In the genomic region with DNA sequence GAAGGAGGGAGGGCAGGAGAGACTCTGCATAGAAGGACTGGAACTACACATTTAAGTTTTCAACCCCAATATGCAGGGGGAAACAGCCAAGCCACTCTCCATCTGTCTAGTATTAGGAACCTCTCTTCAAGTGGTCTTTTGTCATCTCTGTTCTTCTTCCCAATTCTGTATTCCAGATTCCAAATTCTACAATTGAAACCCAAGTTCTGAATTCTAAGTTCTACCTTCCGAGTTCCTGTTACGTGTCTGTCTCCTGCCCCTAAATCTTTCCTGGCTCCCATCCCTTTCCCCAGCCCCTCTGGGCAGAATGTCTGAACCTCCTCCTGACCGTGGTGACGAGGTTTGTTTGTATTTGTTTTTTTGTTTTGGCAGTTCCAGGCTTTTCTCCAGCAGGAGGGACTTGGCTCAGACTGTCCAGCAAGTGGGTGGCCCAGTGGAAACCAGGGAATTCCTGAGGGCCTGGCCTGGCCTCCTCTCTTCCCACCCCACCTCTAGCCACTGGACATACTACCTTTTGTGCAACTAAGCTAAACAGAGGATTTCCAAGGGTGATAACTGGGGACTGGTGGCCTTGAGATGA, we compare ENCODE assay signal across 10 cellular contexts. TPM values are rescaled to one million over a fixed set of nuclear protein-coding genes. Genes with fewer than 3 reads are reported as not detected.
DNase-seq lines count a peak whose midpoint lies in the region; ATAC-seq and TF ChIP-seq lines count a peak whose summit lies in the region.
"Had no signal": no experiment of that assay in that cellular context is flagged by ENCODE, and none has a peak within 500 bp of the region (broad histone marks: within the 10 kb centered on the region; RNA-seq: fewer than 3 reads in every experiment).

No MANE protein-coding gene starts in this region.

- CTCF ChIA-PET in BJ (lab: Yijun Ruan, JAX), result interaction anchor here (2.0 kb wide), 1 partner anchor 10 kb away, joined by 18 read pairs; no protein-coding TSS in a partner anchor
- CTCF ChIA-PET in naive thymus-derived CD4-positive, alpha-beta T cell (lab: Charles Lee), result no interaction called here

- peaks cover 22% of the 10 kb centered on the region for H3K36me3 Mint-ChIP-seq in central memory CD8-positive, alpha-beta T cell (ENCODE audit: insufficient read depth)
- peaks cover 14 to 32% (median 19%) of the 10 kb centered on the region in 5 donors for H3K36me3 Mint-ChIP-seq in naive thymus-derived CD4-positive, alpha-beta T cell

- H3K4me3 Mint-ChIP-seq in central memory CD8-positive, alpha-beta T cell, result peak overlapping the region; percentile 6
- peak overlapping the region in 9 of 10 donors; percentile 25 to 95 (median 53) for H3K4me3 Mint-ChIP-seq in naive thymus-derived CD4-positive, alpha-beta T cell

- H3K9me3 Mint-ChIP-seq in central memory CD8-positive, alpha-beta T cell, result no peaks in the 10 kb centered on the region
- H3K9me3 Mint-ChIP-seq in naive thymus-derived CD4-positive, alpha-beta T cell, result no peaks in the 10 kb centered on the region

- ATAC-seq in central memory CD8-positive, alpha-beta T cell (replicated peaks; ENCODE audit: extremely low read depth, poor library complexity, severe bottlenecking), result no peak
- ATAC-seq in naive thymus-derived CD4-positive, alpha-beta T cell, result no peak
- ATAC-seq in HG03280 (IDR thresholded peaks at IDR 0.05; ENCODE audit: unreplicated experiment) (no peak), HG02870 (IDR thresholded peaks at IDR 0.05; ENCODE audit: unreplicated experiment) (no peak), HG03460 (IDR thresholded peaks at IDR 0.05; ENCODE audit: unreplicated experiment) (no peak)

- H3K9me3 ChIP-seq in Karpas-422 (ENCODE audit: low read length), result no peaks in the 10 kb centered on the region
- no peaks in the 10 kb centered on the region for H3K9me3 ChIP-seq in naive thymus-derived CD4-positive, alpha-beta T cell (ENCODE audit: control insufficient read depth in 2 of 3, low read length in 3 of 3)

- no peak overlapping the region for H2AFZ ChIP-seq in Karpas-422 (ENCODE audit: low read length)

- no peak overlapping the region for H3K27ac ChIP-seq in Karpas-422 (ENCODE audit: low read length)
- peak overlapping the region; percentile 84 for H3K27ac ChIP-seq in naive thymus-derived CD4-positive, alpha-beta T cell (ENCODE audit: low read depth, low read length)

- no peak overlapping the region for H3K27ac Mint-ChIP-seq in central memory CD8-positive, alpha-beta T cell (ENCODE audit: low read depth)
- H3K27ac Mint-ChIP-seq in naive thymus-derived CD4-positive, alpha-beta T cell, result peak overlapping the region; percentile 62 to 98 (median 94)

- peaks cover 19% of the 10 kb centered on the region for H3K4me1 Mint-ChIP-seq in central memory CD8-positive, alpha-beta T cell
- peaks cover under 1 to 25% (median 17%) of the 10 kb centered on the region in 7 donors for H3K4me1 Mint-ChIP-seq in naive thymus-derived CD4-positive, alpha-beta T cell

- POLR2A ChIA-PET in BJ (lab: Charles Lee), result no interaction called here
- POLR2A ChIA-PET in naive thymus-derived CD4-positive, alpha-beta T cell (lab: Charles Lee), result interaction anchor here (1.0 to 2.6 kb wide), 9 partner anchors 21 to 282 kb away, joined by 3 to 15 read pairs (median 7); partner anchors contain the start of genes ASCC2 and NIPSNAP1

- H3K36me3 ChIP-seq in BJ (ENCODE audit: control insufficient read depth, insufficient read depth, low read length) (peaks cover 17% of the 10 kb centered on the region), Karpas-422 (ENCODE audit: insufficient read depth, low read length) (peaks cover 7% of the 10 kb centered on the region; the same call in 1 of the 2 replicates)
- H3K36me3 ChIP-seq in naive thymus-derived CD4-positive, alpha-beta T cell (ENCODE audit: control insufficient read depth in 2 of 3, insufficient read depth in 3 of 3, low read length in 3 of 3), result peaks cover 4 to 51% (median 7%) of the 10 kb centered on the region in 3 experiments

- no peaks in the 10 kb centered on the region for H3K27me3 Mint-ChIP-seq in central memory CD8-positive, alpha-beta T cell
- H3K27me3 Mint-ChIP-seq in naive thymus-derived CD4-positive, alpha-beta T cell, result no peaks in the 10 kb centered on the region

- H3K9me2 ChIP-seq in Karpas-422 (replicated peaks; ENCODE audit: insufficient read depth, low read length), result no peaks in the 10 kb centered on the region

- DNase-seq in BJ (ENCODE audit: low read depth) (peak; percentile 2), Karpas-422 (no peak), NCI-H69 (lab: John Stamatoyannopoulos, UW) (no peak)
- DNase-seq in central memory CD8-positive, alpha-beta T cell (ENCODE audit: low spot score in 2 of 2), result no peak
- DNase-seq in naive thymus-derived CD4-positive, alpha-beta T cell, result no peak
- DNase-seq: DMS79 treated with DMSO at 0.1 percent for 48 hours, NCI-H446 had no signal

- no peaks in the 10 kb centered on the region for H3K27me3 ChIP-seq in BJ (ENCODE audit: control insufficient read depth, insufficient read depth, low read length)
- H3K27me3 ChIP-seq in Karpas-422 (ENCODE audit: low read length), result no peaks in the 10 kb centered on the region
- no peaks in the 10 kb centered on the region for H3K27me3 ChIP-seq in naive thymus-derived CD4-positive, alpha-beta T cell (ENCODE audit: control insufficient read depth in 2 of 2, insufficient read depth in 2 of 2, low read length in 2 of 2)

- peaks cover 11% of the 10 kb centered on the region for H3K4me1 ChIP-seq in Karpas-422 (ENCODE audit: low read length)
- peaks cover 4 to 7% of the 10 kb centered on the region in 2 donors for H3K4me1 ChIP-seq in naive thymus-derived CD4-positive, alpha-beta T cell (ENCODE audit: control insufficient read depth in 2 of 2, insufficient read depth in 2 of 2, low read length in 2 of 2)

- TF ChIP-seq CTCF in BJ (IDR thresholded peaks at IDR 0.05; ENCODE audit: insufficient read depth, low read depth, low read length), result no peak

- H3K4me3 ChIP-seq in BJ (ENCODE audit: low read depth, low read length), result no peak overlapping the region
- no peak overlapping the region for H3K4me3 ChIP-seq in Karpas-422 (ENCODE audit: low read length)
- no peak overlapping the region for H3K4me3 ChIP-seq in naive thymus-derived CD4-positive, alpha-beta T cell (ENCODE audit: low read length)

- H3K79me2 ChIP-seq in Karpas-422 (ENCODE audit: low read length), result peaks cover 23% of the 10 kb centered on the region

- 0 out of 2 replicates have a peak overlapping the region, but pooled peaks have one; percentile 84 for H3K9ac ChIP-seq in Karpas-422 (ENCODE audit: low read length)

- H4K20me1 ChIP-seq in Karpas-422 (ENCODE audit: insufficient read depth, low read depth, low read length), result no peaks in the 10 kb centered on the region

- intact Hi-C loops in naive thymus-derived CD4-positive, alpha-beta T cell (cut with micrococcal nuclease), result no loop called here

- H3K4me2 ChIP-seq in Karpas-422 (ENCODE audit: low read depth, low read length, poor library complexity, severe bottlenecking), result no peak overlapping the region

RNA-seq across cellular contexts. Expression of gene THOC5, which starts 1.6 kb away (rescaled TPM):
- polyA plus RNA-seq in BJ (2011; rRNA removed), result 89.1 and 119 TPM in 2 replicates
- polyA minus RNA-seq in BJ (2011; rRNA and poly(A)+ RNA removed), result 58.1 and 82.4 TPM in 2 replicates
- 48.2 and 54.0 TPM in 2 replicates for total RNA-seq in Karpas-422 (2014; rRNA removed; shearing (Covaris generic); ENCODE audit: low replicate concordance)
- total RNA-seq in naive thymus-derived CD4-positive, alpha-beta T cell, result 10 to 100 TPM; 45.7 to 61.9 (median 57.1) TPM
- 10 to 100 TPM; 26.1 to 33.4 TPM for polyA plus RNA-seq in naive thymus-derived CD4-positive, alpha-beta T cell

RNA-seq across cellular contexts. Expression of gene NIPSNAP1, which starts 25.8 kb away (rescaled TPM):
- polyA plus RNA-seq in BJ (2011; rRNA removed), result 48.4 and 68.4 TPM in 2 replicates
- 19.1 and 23.5 TPM in 2 replicates for polyA minus RNA-seq in BJ (2011; rRNA and poly(A)+ RNA removed)
- 75.9 and 100 TPM in 2 replicates for total RNA-seq in Karpas-422 (2014; rRNA removed; shearing (Covaris generic); ENCODE audit: low replicate concordance)
- 10 to 100 TPM; 30.0 to 37.9 (median 35.4) TPM for total RNA-seq in naive thymus-derived CD4-positive, alpha-beta T cell
- 10 to 100 TPM; 56.5 to 59.2 TPM for polyA plus RNA-seq in naive thymus-derived CD4-positive, alpha-beta T cell

RNA-seq across cellular contexts. Expression of gene NF2, which starts 48.3 kb away (rescaled TPM):
- polyA plus RNA-seq in BJ (2011; rRNA removed), result 36.0 and 41.9 TPM in 2 replicates
- 58.9 and 59.5 TPM in 2 replicates for polyA minus RNA-seq in BJ (2011; rRNA and poly(A)+ RNA removed)
- 19.0 and 24.2 TPM in 2 replicates for total RNA-seq in Karpas-422 (2014; rRNA removed; shearing (Covaris generic); ENCODE audit: low replicate concordance)
- total RNA-seq in naive thymus-derived CD4-positive, alpha-beta T cell, result 10 to 100 TPM; 27.6 to 56.3 (median 28.3) TPM
- polyA plus RNA-seq in naive thymus-derived CD4-positive, alpha-beta T cell, result 10 to 100 TPM; 15.6 to 23.1 TPM
